Comparison of ENCODE assay signal across 16 cellular contexts in the genomic region with DNA sequence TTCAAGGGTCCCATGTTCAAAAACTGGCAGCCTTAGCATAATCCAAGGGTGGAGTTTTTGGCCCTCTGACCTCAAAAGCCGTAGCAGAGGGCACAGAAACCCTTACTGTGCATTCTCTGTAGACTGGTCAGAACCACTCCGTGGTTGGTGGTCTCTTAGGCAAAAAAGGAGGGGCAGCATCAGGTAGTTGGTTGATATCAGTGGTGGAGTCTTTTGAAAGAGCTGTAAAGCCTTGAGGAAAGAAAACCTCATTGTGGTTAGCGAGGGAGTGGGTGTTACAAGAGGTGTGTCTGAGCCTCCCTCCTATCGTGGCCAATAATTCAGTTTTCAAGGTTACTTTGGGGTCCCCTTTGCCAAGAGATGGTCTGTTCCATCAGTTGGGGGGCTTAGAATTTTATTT. TPM values are rescaled to one million over a fixed set of nuclear protein-coding genes. Genes with fewer than 3 reads are reported as not detected.
DNase-seq lines count a peak whose midpoint lies in the region; ATAC-seq, FAIRE-seq and TF ChIP-seq lines count a peak whose summit lies in the region.
"Had no signal": no experiment of that assay in that cellular context is flagged by ENCODE, and none has a peak within 500 bp of the region (broad histone marks: within the 10 kb centered on the region; RNA-seq: fewer than 3 reads in every experiment).

No MANE protein-coding gene starts in this region.

- dilution Hi-C loops in keratinocyte (cut with MboI; ENCODE audit: extremely low pct_ligation_motif_present, low sequenced_read_pairs) = no loop called here

- no peak overlapping the region for H3K4me2 ChIP-seq in keratinocyte (ENCODE audit: control insufficient read depth, extremely low read depth, insufficient read depth, low read depth, low read length)
- H3K4me2 ChIP-seq: BLaER1 had no signal

- H3K9me1 ChIP-seq in keratinocyte (ENCODE audit: control insufficient read depth, extremely low read depth, insufficient read depth, low read length) = no peaks in the 10 kb centered on the region

- TF ChIP-seq POLR2A in spleen (IDR thresholded peaks at IDR 0.05) = no peak

- TF ChIP-seq CTCF in GM12865 (IDR thresholded peaks at IDR 0.05; ENCODE audit: insufficient read depth, low read depth, low read length, missing control alignments) (no peak), RWPE2 (IDR thresholded peaks at IDR 0.05; ENCODE audit: poor library complexity, severe bottlenecking) (no peak), keratinocyte (optimal IDR thresholded peaks at IDR 0.05 in 1 of 3, IDR thresholded peaks at IDR 0.05 in 1 of 3, conservative IDR thresholded peaks at IDR 0.05 in 1 of 3; ENCODE audit: extremely low read depth in 1 of 3, insufficient read depth in 2 of 3, low read length in 3 of 3) (no peak), spleen (IDR thresholded peaks at IDR 0.05 in 8 of 11, conservative IDR thresholded peaks at IDR 0.05 in 3 of 11) (no peak)

- no peak overlapping the region for H3K9ac ChIP-seq in keratinocyte (ENCODE audit: control insufficient read depth, extremely low read depth, insufficient read depth, low read length)
- H3K9ac ChIP-seq: BLaER1 had no signal

- peaks cover 3% of the 10 kb centered on the region for H4K20me1 ChIP-seq in keratinocyte (ENCODE audit: control insufficient read depth, extremely low read depth, insufficient read depth, low read length)
- H4K20me1 ChIP-seq: BLaER1 had no signal

- in situ Hi-C loops in G401 (cut with HindIII; ENCODE audit: low sequenced_read_pairs) = no loop called here

- intact Hi-C loops in spleen (cut with DNase I; ENCODE audit: low total_unique reads) = no loop called here

- H3K4me3 ChIP-seq in GM12865 (ENCODE audit: low read depth, low read length) = no peak overlapping the region
- no peak overlapping the region for H3K4me3 ChIP-seq in Jurkat, Clone E6-1 (ENCODE audit: low read length)
- H3K4me3 ChIP-seq in RWPE2 (ENCODE audit: severe bottlenecking) = no peak overlapping the region
- H3K4me3 ChIP-seq in keratinocyte (ENCODE audit: control insufficient read depth in 2 of 3, extremely low read depth in 1 of 3, insufficient read depth in 2 of 3, low read depth in 1 of 3, low read length in 3 of 3) = no peak overlapping the region
- no peak overlapping the region for H3K4me3 ChIP-seq in spleen
- H3K4me3 ChIP-seq: BLaER1 had no signal

- no peak for ATAC-seq in RWPE2 (ENCODE audit: low read depth)

- H3K36me3 ChIP-seq in RWPE2 (ENCODE audit: low read depth) = peaks cover 30% of the 10 kb centered on the region
- peaks cover 2 to 12% of the 10 kb centered on the region in 2 experiments for H3K36me3 ChIP-seq in keratinocyte (ENCODE audit: control insufficient read depth in 2 of 2, extremely low read depth in 1 of 2, insufficient read depth in 2 of 2, low read length in 2 of 2)
- H3K36me3 ChIP-seq in spleen = no peaks in the 10 kb centered on the region
- H3K36me3 ChIP-seq: BLaER1 had no signal

- no peaks in the 10 kb centered on the region for H3K9me3 ChIP-seq in RWPE2 (ENCODE audit: severe bottlenecking)
- no peaks in the 10 kb centered on the region for H3K9me3 ChIP-seq in keratinocyte (ENCODE audit: control insufficient read depth, low read depth, low read length)
- H3K9me3 ChIP-seq in spleen = no peaks in the 10 kb centered on the region
- H3K9me3 ChIP-seq: BLaER1, Caco-2 had no signal

- H3K4me1 ChIP-seq in RWPE2 (ENCODE audit: insufficient read depth, poor library complexity, severe bottlenecking) (peaks cover 11% of the 10 kb centered on the region), keratinocyte (ENCODE audit: control insufficient read depth, extremely low read depth, insufficient read depth, low read length) (peaks cover 14% of the 10 kb centered on the region), spleen (no peaks in the 10 kb centered on the region)
- H3K4me1 ChIP-seq: BLaER1, Caco-2 had no signal

- H3K79me2 ChIP-seq in keratinocyte (ENCODE audit: control insufficient read depth, insufficient read depth, low read length) = peaks cover 97% of the 10 kb centered on the region

- DNase-seq in GM12865 (ENCODE audit: low read depth) (peak; percentile 67), RWPE2 (ENCODE audit: low spot score) (no peak), keratinocyte (ENCODE audit: low read depth, low spot score) (no peak), G401 (ENCODE audit: low spot score) (no peak), occipital lobe (lab: John Stamatoyannopoulos, UW) (no peak), spleen (no peak), NCI-H774 (lab: John Stamatoyannopoulos, UW) (no peak)
- peak; percentile 4 for DNase-seq in Jurkat, Clone E6-1 (ENCODE audit: low read depth, low spot score)
- DNase-seq: 8988T; AML-193; Caco-2; CD8-positive, alpha-beta memory T cell; DND-41; GF-D8; HCEC 1CT had no signal

- H3K27ac ChIP-seq in RWPE2 (ENCODE audit: poor library complexity, severe bottlenecking) (peak overlapping the region; percentile 6), keratinocyte (ENCODE audit: control insufficient read depth, insufficient read depth, low read length) (no peak overlapping the region), spleen (no peak overlapping the region)
- H3K27ac ChIP-seq: BLaER1 had no signal

- H2AFZ ChIP-seq in keratinocyte (ENCODE audit: control insufficient read depth, low read length) = no peak overlapping the region

- 64 to 71% (median 70%) methylated on average over 4 of the region's 4 CpGs for WGBS in spleen, 5 donors

- FAIRE-seq in keratinocyte (lab: Jason Lieb, UNC) = peak; percentile 51

- H3K27me3 ChIP-seq in RWPE2 (ENCODE audit: insufficient read depth, poor library complexity, severe bottlenecking) = no peaks in the 10 kb centered on the region
- no peaks in the 10 kb centered on the region for H3K27me3 ChIP-seq in keratinocyte (ENCODE audit: control insufficient read depth, extremely low read depth, insufficient read depth, low read length)
- H3K27me3 ChIP-seq in spleen (replicated peaks in 1 of 7) = no peaks in the 10 kb centered on the region
- H3K27me3 ChIP-seq: BLaER1 had no signal

RNA-seq across cellular contexts. Expression of a gene that starts 40.9 kb away (rescaled TPM):
- polyA plus RNA-seq in Jurkat, Clone E6-1 (2012; ENCODE audit: insufficient read depth, insufficient read length) = 1.4 TPM
- 17.7 to 31.6 TPM (median 24.2 TPM) in 3 replicates for polyA plus RNA-seq in keratinocyte
- polyA plus RNA-seq in keratinocyte (2011; ENCODE audit: low read depth) = 94.4 TPM
- polyA plus RNA-seq in keratinocyte (2011; cell fraction: cytosol; rRNA removed) = 20.0 and 27.5 TPM in 2 replicates
- 67.9 and 74.3 TPM in 2 replicates for polyA plus RNA-seq in keratinocyte (2011; cell fraction: nucleus; rRNA removed)
- polyA plus RNA-seq in keratinocyte (2012; ENCODE audit: low replicate concordance) = 24.0 and 42.0 TPM in 2 replicates
- polyA minus RNA-seq in keratinocyte = 71.2 to 134 TPM (median 94.2 TPM) in 3 replicates
- 43.9 TPM for polyA minus RNA-seq in keratinocyte (2011; cell fraction: cytosol; rRNA and poly(A)+ RNA removed)
- 187 and 303 TPM in 2 replicates for polyA minus RNA-seq in keratinocyte (2011; cell fraction: nucleus; rRNA and poly(A)+ RNA removed)
- total RNA-seq in G401 (2014; rRNA removed; shearing (Covaris generic)) = 0.03 and 0.98 TPM in 2 replicates
- total RNA-seq in occipital lobe = 6.7 TPM
- 10 to 100 TPM in 4 of 7 donors, 1 to 10 TPM in 3; 3.8 to 17.5 (median 10.0) TPM for total RNA-seq in spleen
- 1 to 10 TPM in 2 of 3 donors, under 1 TPM in 1; 0.53 to 3.3 (median 1.5) TPM for polyA plus RNA-seq in spleen

Comparison
In these comparisons a context has a peak if more than half of its experiments do, and no peak if none do; other contexts are left out.
1. DNase-seq: peak in GM12865 (single experiment) and Jurkat, Clone E6-1 (single experiment); none in RWPE2 (single experiment), keratinocyte (single experiment), G401 (single experiment), occipital lobe (single experiment), spleen (single experiment) and NCI-H774 (single experiment).